ENCODE assay signal across 24 cellular contexts in the genomic region with DNA sequence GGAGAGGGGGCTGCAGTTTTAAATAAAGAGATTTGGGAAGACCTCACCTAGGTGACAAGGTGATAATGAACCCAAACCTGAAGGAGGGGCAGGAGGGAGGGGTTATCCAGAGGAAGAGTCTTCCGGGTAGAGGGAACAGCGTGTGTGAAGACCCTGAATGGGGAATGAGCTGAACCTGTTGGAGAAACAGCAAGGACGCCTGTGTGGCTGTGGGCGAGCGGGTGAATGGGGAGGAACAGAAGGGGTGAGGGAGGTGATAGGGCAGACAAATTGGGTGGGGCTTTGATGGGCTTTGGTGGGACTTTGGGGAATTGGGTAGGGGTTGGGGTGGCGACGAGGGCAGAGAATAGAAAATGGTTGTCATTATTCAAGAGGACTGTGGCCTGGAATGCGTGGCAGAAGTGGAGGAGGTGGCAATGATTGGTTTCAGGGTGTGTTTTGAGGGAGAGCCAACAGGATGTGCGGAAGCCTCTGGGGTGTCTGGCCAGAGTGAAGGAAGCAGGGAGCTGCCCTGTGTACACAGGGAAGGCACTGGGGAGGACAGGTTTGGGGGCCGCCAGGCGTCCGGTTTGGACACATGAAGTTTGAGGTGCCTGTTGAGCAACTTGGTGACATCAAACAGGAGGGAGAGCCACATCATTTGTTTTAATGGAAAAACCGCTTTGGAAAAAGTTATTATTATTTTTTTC.
"Had no signal": no experiment of that assay in that cellular context is flagged by ENCODE, and none has a peak within 500 bp of the region (broad histone marks: within the 10 kb centered on the region; RNA-seq: fewer than 3 reads in every experiment).

No MANE protein-coding gene starts in this region.

- DNase-seq: activated CD4-positive, alpha-beta T cell treated with anti-CD3 and anti-CD28 coated beads for 1 hour; activated CD4-positive, alpha-beta T cell treated with anti-CD3 and anti-CD28 coated beads, Interleukin-2, amount 50 U/mL, for 4 hours; activated gamma-delta T cell treated with Interleukin-2 at 50 U/mL for 16 hours; activated naive CD8-positive, alpha-beta T cell treated with anti-CD3 and anti-CD28 coated beads, Interleukin-2, amount 10 ng/mL, durations not matched to agents 7 days and 5 days; caudate nucleus; dorsolateral prefrontal cortex; endodermal cell; foreskin keratinocyte; hypothalamus; islet precursor cell; natural killer cell; SHP77 treated with DMSO at 0.1 percent for 48 hours; SK-N-SH; stomach; T-cell; T1000; trophoblast cell had no signal

- H3K27ac Mint-ChIP-seq: activated naive CD8-positive, alpha-beta T cell treated with anti-CD3 and anti-CD28 coated beads, Interleukin-2, amount 10 ng/mL, durations not matched to agents 7 days and 5 days; endodermal cell; memory B cell; natural killer cell; progenitor cell of endocrine pancreas; T-cell had no signal

- H3K27me3 Mint-ChIP-seq: activated naive CD8-positive, alpha-beta T cell treated with anti-CD3 and anti-CD28 coated beads, Interleukin-2, amount 10 ng/mL, durations not matched to agents 7 days and 5 days; brain; progenitor cell of endocrine pancreas; T-cell had no signal

- H3K4me1 Mint-ChIP-seq: memory B cell had no signal

- H3K4me3 ChIP-seq: dorsolateral prefrontal cortex, skin epidermis, stomach had no signal

- H3K9ac ChIP-seq: SK-N-SH had no signal

- H3K4me2 ChIP-seq: SK-N-SH had no signal

- H3K27ac ChIP-seq: dorsolateral prefrontal cortex, epithelial cell of prostate, foreskin keratinocyte, stomach, VCaP had no signal

- H3K36me3 Mint-ChIP-seq: activated naive CD8-positive, alpha-beta T cell treated with anti-CD3 and anti-CD28 coated beads, Interleukin-2, amount 10 ng/mL, durations not matched to agents 7 days and 5 days; brain; natural killer cell; T-cell had no signal

- H3K36me3 ChIP-seq: stomach had no signal

- H3K27me3 ChIP-seq: dorsolateral prefrontal cortex, foreskin keratinocyte, stomach had no signal

- H3K9me3 ChIP-seq: SK-N-SH, stomach had no signal

- ATAC-seq: foreskin keratinocyte, natural killer cell, right cardiac atrium, T-cell had no signal

- H3K4me1 ChIP-seq: foreskin keratinocyte had no signal

- H3K9me3 Mint-ChIP-seq: activated naive CD8-positive, alpha-beta T cell treated with anti-CD3 and anti-CD28 coated beads, Interleukin-2, amount 10 ng/mL, durations not matched to agents 7 days and 5 days; brain; endodermal cell; memory B cell; natural killer cell; T-cell had no signal

- H3K4me3 Mint-ChIP-seq: activated naive CD8-positive, alpha-beta T cell treated with anti-CD3 and anti-CD28 coated beads, Interleukin-2, amount 10 ng/mL, durations not matched to agents 7 days and 5 days; brain; endodermal cell; memory B cell; natural killer cell; T-cell had no signal
